Comparison of ENCODE assay signal across 2 cellular contexts in genomic region chr4:1760521-1761001, GRCh38.
TF ChIP-seq lines count a peak whose summit lies in the region.

No MANE protein-coding gene starts in this region.

TF ChIP-seq in SK-N-SH, 30 proteins besides CTCF, POLR2A, EP300 and RAD21 (continued from another document):
- TF ChIP-seq USF1 (IDR thresholded peaks at IDR 0.05; ENCODE audit: borderline replicate concordance, low read depth) (no peak), USF2 (IDR thresholded peaks at IDR 0.05; ENCODE audit: borderline replicate concordance, low read depth, low read length) (no peak)

TF ChIP-seq in SK-N-SH treated with all-trans-retinoic acid at 6 μM for 48 hours, 23 proteins besides CTCF, POLR2A, EP300 and RAD21 (continued from another document):
- no peak for TF ChIP-seq POU6F1 (CRISPR knock-in tag; IDR thresholded peaks at IDR 0.05; ENCODE audit: borderline replicate concordance, low read depth)
- no peak for TF ChIP-seq CSDC2 (CRISPR knock-in tag; IDR thresholded peaks at IDR 0.05)
- no peak for TF ChIP-seq PPARA (CRISPR knock-in tag; IDR thresholded peaks at IDR 0.05; ENCODE audit: borderline replicate concordance)
- no peak for TF ChIP-seq SNAI2 (CRISPR knock-in tag; IDR thresholded peaks at IDR 0.05)
- TF ChIP-seq OSR1 (CRISPR knock-in tag; IDR thresholded peaks at IDR 0.05), result no peak
- TF ChIP-seq ESRRG (CRISPR knock-in tag; IDR thresholded peaks at IDR 0.05), result no peak
- no peak for TF ChIP-seq ISL1 (CRISPR knock-in tag; IDR thresholded peaks at IDR 0.05)
